ENCODE assay signal across 8 cellular contexts in genomic region chr1:24415910-24416665, GRCh38. TPM values are rescaled to one million over a fixed set of nuclear protein-coding genes. Genes with fewer than 3 reads are reported as not detected.
DNase-seq lines count a peak whose midpoint lies in the region; ATAC-seq, FAIRE-seq and TF ChIP-seq lines count a peak whose summit lies in the region.

No MANE protein-coding gene starts in this region.

- no peaks in the 10 kb centered on the region for H3K27me3 ChIP-seq in bronchial epithelial cell (ENCODE audit: control insufficient read depth, insufficient read depth, low read length)
- H3K27me3 ChIP-seq in lower lobe of right lung (ENCODE audit: low read depth): no peaks in the 10 kb centered on the region
- H3K27me3 ChIP-seq in transverse colon: no peaks in the 10 kb centered on the region

- in situ Hi-C loops in transverse colon (cut with MboI; ENCODE audit: low pct_ligation_motif_present in 1 of 4, low pct_unique_long_range_greater_than_20kb in 1 of 4, low sequenced_read_pairs in 3 of 4): loop anchor here in 1 of 4 donors (10.0 kb wide), 1 partner anchor 169 kb away; no protein-coding TSS in a partner anchor

- no peak for TF ChIP-seq CTCF in bronchial epithelial cell (IDR thresholded peaks at IDR 0.05; ENCODE audit: insufficient read depth, low read length, severe bottlenecking)
- TF ChIP-seq CTCF in lower lobe of right lung (IDR thresholded peaks at IDR 0.05): no peak
- TF ChIP-seq CTCF in transverse colon (IDR thresholded peaks at IDR 0.05): no peak
- TF ChIP-seq CTCF in omental fat pad (IDR thresholded peaks at IDR 0.05): no peak

- H3K9me3 ChIP-seq in lower lobe of right lung: no peaks in the 10 kb centered on the region
- H3K9me3 ChIP-seq in transverse colon: no peaks in the 10 kb centered on the region

- DNase-seq in DMS79 (lab: John Stamatoyannopoulos, UW) (peak; percentile 44), NCI-H2171 (lab: John Stamatoyannopoulos, UW) (peak; percentile 34), bronchial epithelial cell (ENCODE audit: low read depth) (peak; percentile 38), lower lobe of right lung (peak; percentile 52), transverse colon (no peak), frontal cortex (ENCODE audit: low spot score in 2 of 2) (no peak), omental fat pad (ENCODE audit: low spot score) (no peak)

- H3K4me3 ChIP-seq in bronchial epithelial cell (ENCODE audit: low read depth, low read length) (peak overlapping the region; percentile 43), lower lobe of right lung (peak overlapping the region; percentile 78), transverse colon (peak overlapping the region; percentile 47 to 68 (median 56))

- TF ChIP-seq EP300 in transverse colon (IDR thresholded peaks at IDR 0.05; ENCODE audit: low read depth): no peak

- H3K36me3 ChIP-seq in bronchial epithelial cell (ENCODE audit: control insufficient read depth, insufficient read depth, low read length): peaks cover 3% of the 10 kb centered on the region
- peaks cover 16% of the 10 kb centered on the region for H3K36me3 ChIP-seq in lower lobe of right lung
- peaks cover 0 to 5% (median 0%) of the 10 kb centered on the region in 4 donors for H3K36me3 ChIP-seq in transverse colon

- ATAC-seq in GM21367 (IDR thresholded peaks at IDR 0.05; ENCODE audit: unreplicated experiment): peak; percentile 10
- ATAC-seq in lower lobe of right lung: peak in 1 of 2 donors; percentile 3
- no peak for ATAC-seq in omental fat pad (ENCODE audit: low FRiP score)

- intact Hi-C loops in lower lobe of right lung (cut with DNase I) (no loop called here), transverse colon (cut with DNase I; ENCODE audit: low total_unique reads) (no loop called here)

- peak overlapping the region; percentile 69 for H3K27ac ChIP-seq in lower lobe of right lung
- peak overlapping the region; percentile 83 to 89 (median 86) for H3K27ac ChIP-seq in transverse colon

- TF ChIP-seq POLR2A in transverse colon (IDR thresholded peaks at IDR 0.05): no peak

- H3K4me1 ChIP-seq in lower lobe of right lung (peaks cover 63% of the 10 kb centered on the region), transverse colon (peaks cover 16 to 71% (median 53%) of the 10 kb centered on the region in 4 donors)

- 2 to 4% methylated on average over 11 to 35 of the region's 35 CpGs for WGBS in transverse colon (ENCODE audit: low coverage in 1 of 2), 2 donors

- FAIRE-seq in bronchial epithelial cell (lab: Jason Lieb, UNC): no peak
- FAIRE-seq in frontal cortex (lab: Jason Lieb, UNC): no peak

RNA-seq across cellular contexts. Expression of gene NIPAL3, which starts 0.5 kb away (rescaled TPM):
- total RNA-seq in bronchial epithelial cell (21.8 and 35.8 TPM in 2 replicates), lower lobe of right lung (38.0 TPM), transverse colon (10 to 100 TPM; 34.8 to 55.8 (median 46.8) TPM), frontal cortex (13.5 TPM), omental fat pad (10 to 100 TPM; 17.8 to 38.0 (median 27.0) TPM)

RNA-seq across cellular contexts. Expression of gene STPG1, which starts 2.5 kb away (rescaled TPM):
- total RNA-seq in bronchial epithelial cell (5.3 and 6.8 TPM in 2 replicates), lower lobe of right lung (13.1 TPM), transverse colon (10 to 100 TPM in 3 of 4 donors, 1 to 10 TPM in 1; 4.6 to 33.7 (median 23.3) TPM), frontal cortex (2.9 TPM), omental fat pad (1 to 10 TPM; 2.2 to 5.1 (median 3.5) TPM)

Comparison
In these comparisons a context has a peak if more than half of its experiments do, and no peak if none do; other contexts are left out.
1. DNase-seq: peak in DMS79 (single experiment), NCI-H2171 (single experiment), bronchial epithelial cell (single experiment) and lower lobe of right lung (single experiment); none in transverse colon (single experiment), frontal cortex (0 of 2) and omental fat pad (single experiment).
2. Peak in every context shown above with its lines, with median percentiles within 50 percentile points of each other: H3K4me3 ChIP-seq.